ENCODE assay signal across 13 cellular contexts in genomic region chr3:149902498-149903139, GRCh38.
DNase-seq lines count a peak whose midpoint lies in the region; TF ChIP-seq lines count a peak whose summit lies in the region.
"Had no signal": no experiment of that assay in that cellular context is flagged by ENCODE, and none has a peak within 500 bp of the region (broad histone marks: within the 10 kb centered on the region; RNA-seq: fewer than 3 reads in every experiment).

No MANE protein-coding gene starts in this region.

- H3F3A ChIP-seq in DOHH2 (ENCODE audit: control insufficient read depth, insufficient read depth) (no peaks in the 10 kb centered on the region), PC-9 (ENCODE audit: insufficient read depth, low read depth) (0 out of 2 replicates have a peak, but pooled peaks cover 5% of the 10 kb centered on the region)

- no peaks in the 10 kb centered on the region for H4K20me1 ChIP-seq in DOHH2 (ENCODE audit: control insufficient read depth, insufficient read depth, low read depth, low read length)
- H4K20me1 ChIP-seq in PC-9 (ENCODE audit: insufficient read depth) = peaks cover 3% of the 10 kb centered on the region; the same call in 1 of the 2 replicates

- H3K36me3 ChIP-seq in A673 (ENCODE audit: insufficient read depth, low read length, poor library complexity, severe bottlenecking) (no peaks in the 10 kb centered on the region), DOHH2 (ENCODE audit: control insufficient read depth, low read length) (peaks cover under 1% of the 10 kb centered on the region; the same call in 1 of the 2 replicates), PC-9 (ENCODE audit: low read depth) (no peaks in the 10 kb centered on the region)

- no peaks in the 10 kb centered on the region for H3K27me3 ChIP-seq in A673 (replicated peaks; ENCODE audit: insufficient read depth, low read depth, low read length, poor library complexity)
- no peaks in the 10 kb centered on the region for H3K27me3 ChIP-seq in DOHH2 (ENCODE audit: control insufficient read depth, low read length)
- no peaks in the 10 kb centered on the region for H3K27me3 ChIP-seq in PC-9 (ENCODE audit: insufficient read depth, low read depth)

- BruUV-seq in A673 (replicated peaks; lab: Mats Ljungman, UMichigan) (no TSS peak), PC-9 (replicated peaks; lab: Mats Ljungman, UMichigan) (no TSS peak)

- H3K79me2 ChIP-seq in DOHH2 (ENCODE audit: control insufficient read depth, low read length) (no peaks in the 10 kb centered on the region), PC-9 (ENCODE audit: low read depth) (no peaks in the 10 kb centered on the region)

- DNase-seq in A673 (ENCODE audit: low spot score) (peak; percentile 23), PC-9 (no peak), fibroblast of mammary gland (ENCODE audit: low read depth) (peak; percentile 6), DMS79 treated with DMSO at 0.1 percent for 48 hours (lab: John Stamatoyannopoulos, UW) (no peak), islet precursor cell (no peak), GOT3 (lab: John Stamatoyannopoulos, UW) (no peak)
- no peak for DNase-seq in effector CD8-positive, alpha-beta T cell (lab: John Stamatoyannopoulos, UW)
- DNase-seq: activated B cell treated with CpG ODN at 0.5 μM for 24 hours; activated effector memory CD4-positive, alpha-beta T cell treated with Interleukin-2 at 50 U/mL for 16 hours; immature natural killer cell; NCI-H1048; stimulated activated CD4-positive, alpha-beta T cell treated with anti-CD3 and anti-CD28 coated beads, Interleukin-4, amount 100 ng/mL, for 24 hours had no signal

- H2AFZ ChIP-seq in PC-9 = no peak overlapping the region

- CTCF ChIA-PET in A673 (lab: Charles Lee) (no interaction called here), PC-9 (lab: Charles Lee) (no interaction called here)

- no peaks in the 10 kb centered on the region for H3K9me3 ChIP-seq in A673 (ENCODE audit: low read depth, low read length, poor library complexity, severe bottlenecking)
- H3K9me3 ChIP-seq in DOHH2 (ENCODE audit: control insufficient read depth, insufficient read depth, low read length) = no peaks in the 10 kb centered on the region
- no peaks in the 10 kb centered on the region for H3K9me3 ChIP-seq in PC-9 (ENCODE audit: insufficient read depth, low read depth)

- intact Hi-C loops in A673 (cut with micrococcal nuclease; ENCODE audit: unreplicated experiment) (no loop called here), PC-9 (cut with micrococcal nuclease; ENCODE audit: unreplicated experiment) (no loop called here)

- POLR2A ChIA-PET in A673 (lab: Charles Lee; ENCODE audit: low non-redundant PET) = no interaction called here
- POLR2A ChIA-PET in PC-9 (lab: Charles Lee; ENCODE audit: unreplicated experiment) = no interaction called here

- H3K27ac ChIP-seq in A673 (ENCODE audit: low read depth, low read length, poor library complexity, severe bottlenecking) = no peak overlapping the region
- H3K27ac ChIP-seq in DOHH2 (ENCODE audit: low read depth, low read length) = no peak overlapping the region
- H3K27ac ChIP-seq in PC-9 = no peak overlapping the region

- H3K4me1 ChIP-seq in A673 (ENCODE audit: insufficient read depth, low read length, poor library complexity, severe bottlenecking) (peaks cover 3% of the 10 kb centered on the region), DOHH2 (ENCODE audit: control insufficient read depth, low read length) (no peaks in the 10 kb centered on the region), PC-9 (replicated peaks; ENCODE audit: insufficient read depth) (no peaks in the 10 kb centered on the region)

- H3K4me3 ChIP-seq in A673 (ENCODE audit: low read depth, low read length, poor library complexity, severe bottlenecking) (no peak overlapping the region), DOHH2 (ENCODE audit: low read length) (no peak overlapping the region), PC-9 (no peak overlapping the region), fibroblast of mammary gland (ENCODE audit: control insufficient read depth, low read depth, low read length) (no peak overlapping the region)

- peak; percentile 51 for TF ChIP-seq CTCF in A673 (conservative IDR thresholded peaks at IDR 0.05; ENCODE audit: low read depth, low read length)
- TF ChIP-seq CTCF in DOHH2 (IDR thresholded peaks at IDR 0.05; ENCODE audit: low read depth, low read length, poor library complexity, severe bottlenecking) = peak; percentile 30
- peak; percentile 57; the same call in 1 of the 2 replicates for TF ChIP-seq CTCF in PC-9 (conservative IDR thresholded peaks at IDR 0.05)
- peak; percentile 24 for TF ChIP-seq CTCF in fibroblast of mammary gland (conservative IDR thresholded peaks at IDR 0.05; ENCODE audit: control insufficient read depth, insufficient read depth, low read depth, low read length)

- no peaks in the 10 kb centered on the region for H3K9me2 ChIP-seq in DOHH2 (replicated peaks; ENCODE audit: control insufficient read depth, low read length)
- no peaks in the 10 kb centered on the region for H3K9me2 ChIP-seq in PC-9 (ENCODE audit: insufficient read depth)

- H3K4me2 ChIP-seq in DOHH2 (ENCODE audit: low read length) = no peak overlapping the region
- no peak overlapping the region for H3K4me2 ChIP-seq in PC-9

Comparison
In these comparisons a context has a peak if more than half of its experiments do, and no peak if none do; other contexts are left out.
1. DNase-seq: peak in A673 (single experiment) and fibroblast of mammary gland (single experiment); none in PC-9 (0 of 2), DMS79 treated with DMSO at 0.1 percent for 48 hours (single experiment), effector CD8-positive, alpha-beta T cell (single experiment), islet precursor cell (single experiment) and GOT3 (single experiment).
2. Peak in every context shown above with its lines, with median percentiles within 50 percentile points of each other: CTCF ChIP-seq.